25 cellular contexts compared by ENCODE assay signal in genomic region chr6:29955783-29956182, GRCh38.
"Had no signal": no experiment of that assay in that cellular context is flagged by ENCODE, and none has a peak within 500 bp of the region (broad histone marks: within the 10 kb centered on the region; RNA-seq: fewer than 3 reads in every experiment).

No MANE protein-coding gene starts in this region.

- H3K4me1 ChIP-seq: body of pancreas, breast epithelium had no signal

- ATAC-seq: activated CD8-positive, alpha-beta T cell treated with anti-CD3 and anti-CD28 coated beads, Interleukin-2, amount 10 ng/mL, durations not matched to agents 7 days and 5 days; body of pancreas had no signal

- H3K4me3 ChIP-seq: body of pancreas, breast epithelium, PC-9, SJSA1 had no signal

- H3K36me3 ChIP-seq: breast epithelium, SJSA1 had no signal

- H3K9me2 ChIP-seq: SK-N-SH had no signal

- H3K27me3 ChIP-seq: body of pancreas, breast epithelium, SJSA1 had no signal

- H2AFZ ChIP-seq: PC-9 had no signal

- H3K9ac ChIP-seq: SK-N-SH had no signal

- H3K4me2 ChIP-seq: PC-9, SK-N-SH had no signal

- H3K9me3 ChIP-seq: body of pancreas, breast epithelium, SJSA1, SK-N-SH had no signal

- H3K27ac ChIP-seq: body of pancreas, breast epithelium, PC-9, SJSA1 had no signal

- DNase-seq: activated CD4-positive, alpha-beta T cell treated with anti-CD3 and anti-CD28 coated beads, Interleukin-2, amount 10 ng/mL, durations not matched to agents 24 days and 14 days; activated CD4-positive, alpha-beta T cell treated with anti-CD3 and anti-CD28 coated beads, Interleukin-2, amount 50 U/mL, for 48 hours; activated CD8-positive, alpha-beta T cell treated with anti-CD3 and anti-CD28 coated beads, Interleukin-2, amount 10 ng/mL, durations not matched to agents 7 days and 5 days; activated gamma-delta T cell; activated naive CD4-positive, alpha-beta T cell treated with Interleukin-2 at 50 U/mL for 16 hours; activated naive CD8-positive, alpha-beta T cell treated with anti-CD3 and anti-CD28 coated beads, Interleukin-2, amount 10 ng/mL, durations not matched to agents 7 days and 5 days; activated T-cell treated with anti-CD3 and anti-CD28 coated beads, Interleukin-2, amount 50 U/mL, for 24 hours; caudate nucleus; Kasumi-1; KG1; NCI-H1105; NCI-H1417 treated with DMSO at 0.1 percent for 48 hours; NCI-H1694; NCI-H1930; NCI-H2081 treated with DMSO at 0.1 percent for 48 hours; NCI-H226; NCI-H446 treated with DMSO at 0.1 percent for 48 hours; NCI-H524 treated with DMSO at 0.1 percent for 48 hours; NK-92 treated with Interleukin-12 subunit alpha and Interleukin-12 subunit beta, amount 100 ng/mL, for 24 hours; PC-9; SHP77 treated with DMSO at 0.1 percent for 48 hours; SK-N-SH had no signal
